Comparison of ENCODE assay signal across 16 cellular contexts in genomic region chr7:35032166-35032565, GRCh38.
"Had no signal": no experiment of that assay in that cellular context is flagged by ENCODE, and none has a peak within 500 bp of the region (broad histone marks: within the 10 kb centered on the region; RNA-seq: fewer than 3 reads in every experiment).

No MANE protein-coding gene starts in this region.

- H3K9me3 ChIP-seq: left ventricle myocardium inferior, transverse colon had no signal

- H3K27ac ChIP-seq: hepatocyte, left ventricle myocardium inferior, neural progenitor cell, transverse colon had no signal

- H3K36me3 ChIP-seq: left ventricle myocardium inferior, neural progenitor cell, transverse colon had no signal

- ATAC-seq: esophagus mucosa; naive thymus-derived CD4-positive, alpha-beta T cell; stimulated activated naive B cell treated with anti-CD40 and anti-IgM and Interleukin-4, amounts not matched to agents 10 μg/mL and 1 μg/mL and 100 μg/mL, for 72 hours; WTC11 had no signal

- DNase-seq: activated gamma-delta T cell treated with Interleukin-2 at 50 U/mL for 16 hours; activated T-cell treated with anti-CD3 and anti-CD28 coated beads, Interleukin-2, amount 50 U/mL, for 1 hour; aorta; effector memory CD4-positive, alpha-beta T cell; glutamatergic neuron; left ventricle myocardium inferior; naive thymus-derived CD4-positive, alpha-beta T cell; retina; stimulated activated CD4-positive, alpha-beta T cell treated with anti-CD3 and anti-CD28 coated beads, Interleukin-2, amount 100 ng/mL, for 48 hours; stimulated activated CD8-positive, alpha-beta memory T cell treated with anti-CD3 and anti-CD28 coated beads, Interleukin-4, amount 100 ng/mL, for 48 hours; stimulated activated naive B cell treated with anti-CD40 and anti-IgM and Interleukin-4, amounts not matched to agents 10 μg/mL and 1 μg/mL and 100 μg/mL, for 72 hours; transverse colon had no signal

- H3K9ac ChIP-seq: neural progenitor cell had no signal

- H3K4me3 ChIP-seq: hepatocyte, left ventricle myocardium inferior, neural progenitor cell, transverse colon had no signal

- H3K27me3 ChIP-seq: hepatocyte, neural progenitor cell, transverse colon had no signal
